Comparison of ENCODE assay signal across 1 cellular context in genomic region chr7:4174451-4174850, GRCh38.
TF ChIP-seq lines count a peak whose summit lies in the region.

No MANE protein-coding gene starts in this region.

TF ChIP-seq in H1, 55 proteins besides CTCF, POLR2A, EP300 and RAD21 (continued from another document):
- TF ChIP-seq, protein P1, sequence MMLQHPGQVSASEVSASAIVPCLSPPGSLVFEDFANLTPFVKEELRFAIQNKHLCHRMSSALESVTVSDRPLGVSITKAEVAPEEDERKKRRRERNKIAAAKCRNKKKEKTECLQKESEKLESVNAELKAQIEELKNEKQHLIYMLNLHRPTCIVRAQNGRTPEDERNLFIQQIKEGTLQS (IDR thresholded peaks at IDR 0.05; ENCODE audit: insufficient read depth, low read depth, low read length), result no peak
- no peak for TF ChIP-seq SIRT6 (IDR thresholded peaks at IDR 0.05; ENCODE audit: low read length)
